8 cellular contexts compared by ENCODE assay signal in the genomic region with DNA sequence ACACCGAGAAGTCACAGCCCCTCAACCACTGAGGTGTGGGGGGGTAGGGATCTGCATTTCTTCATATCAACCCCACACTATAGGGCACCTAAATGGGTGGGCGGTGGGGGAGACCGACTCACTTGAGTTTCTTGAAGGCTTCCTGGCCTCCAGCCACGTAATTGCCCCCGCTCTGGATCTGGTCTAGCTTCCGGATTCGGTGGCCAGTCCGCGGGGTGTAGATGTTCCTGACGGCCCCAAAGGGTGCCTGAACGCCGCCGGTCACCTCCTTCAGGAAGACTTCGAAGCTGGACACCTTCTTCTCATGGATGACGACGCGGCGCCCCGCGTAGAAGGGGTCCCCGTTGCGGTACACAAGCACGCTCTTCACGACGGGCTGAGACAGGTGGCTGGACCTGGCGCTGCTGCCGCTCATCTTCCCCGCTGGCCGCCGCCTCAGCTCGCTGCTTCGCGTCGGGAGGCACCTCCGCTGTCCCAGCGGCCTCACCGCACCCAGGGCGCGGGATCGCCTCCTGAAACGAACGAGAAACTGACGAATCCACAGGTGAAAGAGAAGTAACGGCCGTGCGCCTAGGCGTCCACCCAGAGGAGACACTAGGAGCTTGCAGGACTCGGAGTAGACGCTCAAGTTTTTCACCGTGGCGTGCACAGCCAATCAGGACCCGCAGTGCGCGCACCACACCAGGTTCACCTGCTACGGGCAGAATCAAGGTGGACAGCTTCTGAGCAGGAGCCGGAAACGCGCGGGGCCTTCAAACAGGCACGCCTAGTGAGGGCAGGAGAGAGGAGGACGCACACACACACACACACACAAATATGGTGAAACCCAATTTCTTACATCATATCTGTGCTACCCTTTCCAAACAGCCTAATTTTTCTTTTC. TPM values are rescaled to one million over a fixed set of nuclear protein-coding genes. Genes with fewer than 3 reads are reported as not detected.
DNase-seq lines count a peak whose midpoint lies in the region; ATAC-seq, FAIRE-seq and TF ChIP-seq lines count a peak whose summit lies in the region.

DCDC2 (minus strand) TSS at position 724 of the 883 bp plus-strand sequence; CDS start at position 415, 309 bp downstream.

- H3K23ac ChIP-seq in H1 (ENCODE audit: insufficient read length), result no peak within 1 kb of the TSS

- no peaks in the 10 kb centered on the region for H4K20me1 ChIP-seq in H1 (replicated peaks in 1 of 2; ENCODE audit: control insufficient read depth in 1 of 2, insufficient read depth in 2 of 2, low read length in 2 of 2)

- H3K4me2 ChIP-seq in H1 (ENCODE audit: insufficient read depth in 1 of 2, low read depth in 2 of 2, low read length in 2 of 2), result no peak within 1 kb of the TSS

- peaks cover 17% of the 10 kb centered on the region for H3K4me1 Mint-ChIP-seq in activated CD4-positive, alpha-beta memory T cell treated with anti-CD3 and anti-CD28 coated beads, Interleukin-2, amount 10 ng/mL, durations not matched to agents 7 days and 5 days

- no peak within 1 kb of the TSS for H4K5ac ChIP-seq in H1 (ENCODE audit: insufficient read length, low read depth, low read length)

- no peak within 1 kb of the TSS for H3K14ac ChIP-seq in H1 (ENCODE audit: insufficient read length)

- CTCF ChIA-PET in activated CD4-positive, alpha-beta memory T cell treated with anti-CD3 and anti-CD28 coated beads, Interleukin-2, amount 10 ng/mL, durations not matched to agents 7 days and 5 days (lab: Charles Lee), result interaction anchor here (1.4 kb wide), 1 partner anchor 74 kb away, joined by 3 read pairs; no protein-coding TSS in a partner anchor
- CTCF ChIA-PET in H1 (lab: Charles Lee; ENCODE audit: partially characterized antibody), result interaction anchor here (0.8 to 2.0 kb wide), 4 partner anchors 31 to 101 kb away, joined by 3 to 8 read pairs (median 5); no protein-coding TSS in a partner anchor

- H3K9ac ChIP-seq in HUES64 (ENCODE audit: low read depth, low read length) (peak within 1 kb of the TSS; percentile 57), H1 (replicated peaks in 1 of 4; ENCODE audit: extremely low read depth in 1 of 4, low read depth in 3 of 4, low read length in 3 of 4) (no peak within 1 kb of the TSS)

- ATAC-seq in thoracic aorta (ENCODE audit: insufficient number of reproducible peaks, low FRiP score, low read depth) (no peak), HG03460 (IDR thresholded peaks at IDR 0.05; ENCODE audit: unreplicated experiment) (no peak), GM19463 (IDR thresholded peaks at IDR 0.05; ENCODE audit: unreplicated experiment) (no peak)

- 56% methylated on average over 60 of the region's 61 CpGs for WGBS in HUES64
- WGBS in H1 (ENCODE audit: extremely low coverage in 1 of 2, insufficient coverage in 1 of 2, insufficient read length in 1 of 2, insufficient replicate concordance in 2 of 2, low coverage in 1 of 2, low lambda C conversion rate in 2 of 2, missing lambda C conversion rate in 1 of 2), 2 experiments, result 96% methylated on average over 60 of the region's 61 CpGs; no CpG with 5 or more reads in 1 of the 2 experiments

- TF ChIP-seq RAD21 in H1 (IDR thresholded peaks at IDR 0.05 in 1 of 2, conservative IDR thresholded peaks at IDR 0.05 in 1 of 2; ENCODE audit: low read depth in 2 of 2, low read length in 2 of 2), result no peak

- H3K9me3 ChIP-seq in HUES64 (ENCODE audit: insufficient read depth, low read depth, low read length), result no peaks in the 10 kb centered on the region
- no peaks in the 10 kb centered on the region; a peak in 1 of 4 replicates for H3K9me3 ChIP-seq in H1 (ENCODE audit: insufficient read depth in 2 of 2, low read depth in 1 of 2, low read length in 1 of 2)
- H3K9me3 ChIP-seq in muscle layer of duodenum (ENCODE audit: control insufficient read depth in 1 of 2, low read length in 2 of 2), result no peaks in the 10 kb centered on the region
- no peaks in the 10 kb centered on the region for H3K9me3 ChIP-seq in thoracic aorta

- H4K8ac ChIP-seq in H1 (ENCODE audit: extremely low read depth, insufficient read depth, low read length), result peak within 1 kb of the TSS; percentile 68; the same call in 1 of the 2 replicates

- H3K4me3 Mint-ChIP-seq in activated CD4-positive, alpha-beta memory T cell treated with anti-CD3 and anti-CD28 coated beads, Interleukin-2, amount 10 ng/mL, durations not matched to agents 7 days and 5 days, result peak within 1 kb of the TSS; percentile 47

- H3K79me1 ChIP-seq in H1 (ENCODE audit: low read depth, low read length), result no peaks in the 10 kb centered on the region

- no peak within 1 kb of the TSS for H2BK20ac ChIP-seq in H1 (ENCODE audit: low read length)

- no peak within 1 kb of the TSS for H2BK12ac ChIP-seq in H1 (ENCODE audit: low read depth, low read length)

- H3K4me3 ChIP-seq in HUES64 (ENCODE audit: low read length) (peak within 1 kb of the TSS; percentile 60), H1 (ENCODE audit: extremely low read depth in 1 of 4, insufficient read depth in 2 of 4, low read depth in 3 of 4, low read length in 4 of 4) (no peak within 1 kb of the TSS), muscle layer of duodenum (ENCODE audit: low read depth in 1 of 2, low read length in 2 of 2) (peak within 1 kb of the TSS; percentile 44 to 65), thoracic aorta (peak within 1 kb of the TSS; percentile 61)

- H3K36me3 ChIP-seq in HUES64 (ENCODE audit: insufficient read depth, low read length) (no peaks in the 10 kb centered on the region), H1 (ENCODE audit: control insufficient read depth in 2 of 4, insufficient read depth in 4 of 4, low read length in 3 of 4) (no peaks in the 10 kb centered on the region), muscle layer of duodenum (ENCODE audit: control insufficient read depth in 1 of 2, insufficient read depth in 2 of 2, low read length in 2 of 2) (no peaks in the 10 kb centered on the region), thoracic aorta (no peaks in the 10 kb centered on the region)

- no peak within 1 kb of the TSS for H3K4ac ChIP-seq in H1 (replicated peaks; ENCODE audit: insufficient read length, low read depth, low read length)

- no peak within 1 kb of the TSS for H2BK120ac ChIP-seq in H1 (replicated peaks; ENCODE audit: low read depth, low read length)

- TF ChIP-seq CTCF in H1 (IDR thresholded peaks at IDR 0.05; ENCODE audit: control extremely low read depth in 1 of 3, insufficient read depth in 1 of 3, low read depth in 1 of 3, low read length in 3 of 3), result no peak
- TF ChIP-seq CTCF in thoracic aorta (IDR thresholded peaks at IDR 0.05), result no peak

- peak within 1 kb of the TSS; percentile 11; the same call in 1 of the 2 replicates for H2BK15ac ChIP-seq in H1 (ENCODE audit: low read length)

- H3K18ac ChIP-seq in H1 (ENCODE audit: extremely low read depth, low read length), result no peak within 1 kb of the TSS

- no peak within 1 kb of the TSS for H2AK5ac ChIP-seq in H1 (ENCODE audit: low read depth, low read length)

- H3K23me2 ChIP-seq in H1 (ENCODE audit: low read depth, low read length), result peaks cover 4% of the 10 kb centered on the region

- peaks cover 43% of the 10 kb centered on the region for H3K27me3 Mint-ChIP-seq in activated CD4-positive, alpha-beta memory T cell treated with anti-CD3 and anti-CD28 coated beads, Interleukin-2, amount 10 ng/mL, durations not matched to agents 7 days and 5 days

- H2BK5ac ChIP-seq in H1 (ENCODE audit: low read depth, low read length), result no peak within 1 kb of the TSS

- no peaks in the 10 kb centered on the region for H3K9me3 Mint-ChIP-seq in activated CD4-positive, alpha-beta memory T cell treated with anti-CD3 and anti-CD28 coated beads, Interleukin-2, amount 10 ng/mL, durations not matched to agents 7 days and 5 days

- H3K4me1 ChIP-seq in HUES64 (ENCODE audit: insufficient read depth, low read length), result 0 out of 2 replicates have a peak, but pooled peaks cover 9% of the 10 kb centered on the region
- H3K4me1 ChIP-seq in H1 (replicated peaks in 1 of 4; ENCODE audit: control insufficient read depth in 3 of 4, insufficient read depth in 4 of 4, low read length in 3 of 4), result peaks cover 0 to 3% (median 1%) of the 10 kb centered on the region in 4 experiments; a peak in 2 of 7 replicates
- peaks cover 4 to 22% of the 10 kb centered on the region in 2 donors for H3K4me1 ChIP-seq in muscle layer of duodenum (ENCODE audit: control insufficient read depth in 1 of 2, insufficient read depth in 2 of 2, low read length in 2 of 2)
- H3K4me1 ChIP-seq in thoracic aorta (ENCODE audit: control insufficient read depth in 1 of 2, low read depth in 2 of 2), result peaks cover 13 to 23% of the 10 kb centered on the region in 2 donors

- TF ChIP-seq POLR2A in H1 (IDR thresholded peaks at IDR 0.05; ENCODE audit: control extremely low read depth in 1 of 2, low read depth in 2 of 2, low read length in 2 of 2), result no peak

- H4K91ac ChIP-seq in H1 (replicated peaks; ENCODE audit: insufficient read length, low read length), result no peak within 1 kb of the TSS

- H2AFZ ChIP-seq in H1 (ENCODE audit: low read length), result no peak within 1 kb of the TSS

- peak; percentile 37 for DNase-seq in activated CD4-positive, alpha-beta memory T cell treated with anti-CD3 and anti-CD28 coated beads, Interleukin-2, amount 10 ng/mL, durations not matched to agents 7 days and 5 days
- peak in 1 of 2 experiments; percentile 50 for DNase-seq in H1 (ENCODE audit: low read depth in 1 of 2, low spot score in 2 of 2)
- no peak for DNase-seq in thoracic aorta (ENCODE audit: low spot score)
- DNase-seq in NCI-H2171 treated with DMSO at 0.1 percent for 48 hours (lab: John Stamatoyannopoulos, UW), result no peak

- H3K36me3 Mint-ChIP-seq in activated CD4-positive, alpha-beta memory T cell treated with anti-CD3 and anti-CD28 coated beads, Interleukin-2, amount 10 ng/mL, durations not matched to agents 7 days and 5 days (ENCODE audit: low read depth), result no peaks in the 10 kb centered on the region

- no peak within 1 kb of the TSS for H3K27ac Mint-ChIP-seq in activated CD4-positive, alpha-beta memory T cell treated with anti-CD3 and anti-CD28 coated beads, Interleukin-2, amount 10 ng/mL, durations not matched to agents 7 days and 5 days

- H3K27ac ChIP-seq in HUES64 (ENCODE audit: low read depth, low read length), result no peak within 1 kb of the TSS
- H3K27ac ChIP-seq in H1 (ENCODE audit: low read depth, low read length), result no peak within 1 kb of the TSS
- H3K27ac ChIP-seq in muscle layer of duodenum (ENCODE audit: low read length), result no peak within 1 kb of the TSS
- no peak within 1 kb of the TSS for H3K27ac ChIP-seq in thoracic aorta

- FAIRE-seq in H1 (lab: Jason Lieb, UNC), result no peak

- no peak for TF ChIP-seq EP300 in H1 (IDR thresholded peaks at IDR 0.05; ENCODE audit: borderline replicate concordance in 1 of 2, low read depth in 2 of 2, low read length in 2 of 2)

- H3K27me3 ChIP-seq in HUES64 (ENCODE audit: insufficient read depth, low read length) (peaks cover 47% of the 10 kb centered on the region), H1 (replicated peaks in 1 of 4; ENCODE audit: control insufficient read depth in 3 of 4, extremely low read depth in 1 of 4, insufficient read depth in 3 of 4, low read length in 3 of 4) (no peaks in the 10 kb centered on the region), muscle layer of duodenum (ENCODE audit: low read depth, low read length) (no peaks in the 10 kb centered on the region), thoracic aorta (replicated peaks; ENCODE audit: insufficient read depth) (no peaks in the 10 kb centered on the region)

- POLR2A ChIA-PET in activated CD4-positive, alpha-beta memory T cell treated with anti-CD3 and anti-CD28 coated beads, Interleukin-2, amount 10 ng/mL, durations not matched to agents 7 days and 5 days (lab: Charles Lee), result no interaction called here
- POLR2A ChIA-PET in H1 (lab: Charles Lee; ENCODE audit: partially characterized antibody), result interaction anchor here (0.9 kb wide), 1 partner anchor 74 kb away, joined by 3 read pairs; no protein-coding TSS in a partner anchor

- H3K79me2 ChIP-seq in H1 (ENCODE audit: control insufficient read depth in 1 of 2, insufficient read depth in 2 of 2, low read length in 2 of 2), result no peaks in the 10 kb centered on the region

- H3K56ac ChIP-seq in H1 (replicated peaks; ENCODE audit: insufficient read length, low read depth, low read length), result no peak within 1 kb of the TSS

RNA-seq across cellular contexts. Expression of gene DCDC2, which starts in this region (rescaled TPM):
- polyA plus RNA-seq in HUES64 (2013, experiment 1 of 2), result 0.30 TPM
- 0.25 TPM for polyA plus RNA-seq in HUES64 (2013, experiment 2 of 2)
- total RNA-seq in activated CD4-positive, alpha-beta memory T cell treated with anti-CD3 and anti-CD28 coated beads, Interleukin-2, amount 10 ng/mL, durations not matched to agents 7 days and 5 days, result not detected
- total RNA-seq in H1 (2021; fragmentation: NEBNext Ultra II Directional; extraction: Animal tissue kit (Norgen Biotek cat#: 25700)), result 0.15 and 0.23 TPM in 2 replicates
- polyA plus RNA-seq in H1 (2011; rRNA removed), result 0.03 TPM in 2 replicates
- 0.03 TPM for polyA plus RNA-seq in H1 (2011; cell fraction: cytosol; rRNA removed)
- polyA plus RNA-seq in H1 (2011; cell fraction: nucleus; rRNA removed), result 0.10 TPM
- polyA plus RNA-seq in H1 (2012, experiment 1 of 2), result 0.07 to 0.38 TPM (median 0.14 TPM) in 4 replicates
- not detected for polyA plus RNA-seq in H1 (2012, experiment 2 of 2)
- polyA plus RNA-seq in H1 (2013, experiment 1 of 2), result 0.08 TPM
- 0.17 TPM for polyA plus RNA-seq in H1 (2013, experiment 2 of 2)
- 0.16 and 0.80 TPM in 2 replicates for polyA minus RNA-seq in H1 (2011; rRNA and poly(A)+ RNA removed)
- polyA minus RNA-seq in H1 (2011; cell fraction: cytosol; rRNA and poly(A)+ RNA removed), result not detected
- polyA minus RNA-seq in H1 (2011; cell fraction: nucleus; rRNA and poly(A)+ RNA removed), result 0.20 TPM
- total RNA-seq in thoracic aorta, result not detected

Comparison
In these comparisons a context has a peak if more than half of its experiments do, and no peak if none do; other contexts are left out.
1. Peak in DNase-seq in activated CD4-positive, alpha-beta memory T cell treated with anti-CD3 and anti-CD28 coated beads, Interleukin-2, amount 10 ng/mL, durations not matched to agents 7 days and 5 days; RNA of the gene not detected or under 1 TPM.
2. H3K4me3 ChIP-seq: peak in HUES64 (single experiment), muscle layer of duodenum (2 of 2) and thoracic aorta (single experiment); none in H1 (0 of 4).